In genomic region chr10:44051584-44052385, GRCh38 we compare ENCODE assay signal across 13 cellular contexts.
DNase-seq lines count a peak whose midpoint lies in the region.
"Had no signal": no experiment of that assay in that cellular context is flagged by ENCODE, and none has a peak within 500 bp of the region (broad histone marks: within the 10 kb centered on the region; RNA-seq: fewer than 3 reads in every experiment).

No MANE protein-coding gene starts in this region.

- peak; percentile 67 for DNase-seq in ACHN
- peak; percentile 50 for DNase-seq in HS-5 (ENCODE audit: low read depth)
- peak; percentile 77 for DNase-seq in brain pericyte (ENCODE audit: low read depth, low spot score)
- DNase-seq in lung microvascular endothelial cell (ENCODE audit: low read depth in 2 of 2), result peak; percentile 30 to 46
- no peak for DNase-seq in islet precursor cell
- DNase-seq in activated naive CD4-positive, alpha-beta T cell treated with Interleukin-2 at 50 U/mL for 16 hours, result no peak
- DNase-seq in NCI-H1092 (lab: John Stamatoyannopoulos, UW), result no peak
- no peak for DNase-seq in COR-L47 (lab: John Stamatoyannopoulos, UW)
- DNase-seq: naive B cell, NCI-H1092 treated with DMSO at 0.1 percent for 48 hours, NCI-H510A treated with DMSO at 0.1 percent for 48 hours, SHP77 treated with DMSO at 0.1 percent for 48 hours, transverse colon had no signal

- in situ Hi-C loops in ACHN (cut with HindIII; ENCODE audit: low pct_ligation_motif_present, low pct_unique_long_range_greater_than_20kb, low sequenced_read_pairs), result no loop called here

Comparison
In these comparisons a context has a peak if more than half of its experiments do, and no peak if none do; other contexts are left out.
1. DNase-seq: peak in ACHN (single experiment), HS-5 (single experiment), brain pericyte (single experiment) and lung microvascular endothelial cell (2 of 2); none in islet precursor cell (single experiment), activated naive CD4-positive, alpha-beta T cell treated with Interleukin-2 at 50 U/mL for 16 hours (single experiment), NCI-H1092 (single experiment) and COR-L47 (single experiment).